In the genomic region with DNA sequence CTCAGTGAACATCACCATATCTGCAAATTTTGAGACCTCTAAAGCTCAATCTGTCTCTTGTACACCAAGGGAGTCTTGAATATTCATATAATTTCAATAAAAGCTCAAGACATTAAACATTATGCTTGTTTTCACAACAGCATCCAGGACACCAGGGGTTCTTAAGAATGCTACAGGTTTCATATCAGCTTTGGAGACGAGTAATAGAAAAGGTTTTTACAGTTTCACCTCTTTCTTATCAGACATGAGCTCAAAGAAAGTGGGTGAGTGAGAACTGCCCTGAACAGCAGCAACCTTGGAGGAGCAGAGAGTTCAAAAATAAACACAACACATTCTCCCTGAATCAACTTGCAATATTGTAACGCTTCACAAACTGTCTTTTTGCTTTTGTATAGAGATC, we compare ENCODE assay signal across 14 cellular contexts.
DNase-seq lines count a peak whose midpoint lies in the region; ATAC-seq and TF ChIP-seq lines count a peak whose summit lies in the region.
"Had no signal": no experiment of that assay in that cellular context is flagged by ENCODE, and none has a peak within 500 bp of the region (broad histone marks: within the 10 kb centered on the region; RNA-seq: fewer than 3 reads in every experiment).

No MANE protein-coding gene starts in this region.

- peak overlapping the region; percentile 60 to 90 for H3K27ac Mint-ChIP-seq in natural killer cell treated with Interleukin-12 subunit alpha and Interleukin-12 subunit beta and Interleukin-15 and Interleukin-18, amount 100 ng/mL, for 72 hours
- H3K27ac Mint-ChIP-seq: activated CD4-positive, alpha-beta T cell treated with anti-CD3 and anti-CD28 coated beads, Interleukin-2, amount 10 ng/mL, durations not matched to agents 24 days and 14 days; activated naive CD4-positive, alpha-beta T cell treated with anti-CD3 and anti-CD28 coated beads, Interleukin-2, amount 50 U/mL, for 24 hours had no signal

- H3K9me3 Mint-ChIP-seq in natural killer cell treated with Interleukin-12 subunit alpha and Interleukin-12 subunit beta and Interleukin-15 and Interleukin-18, amount 100 ng/mL, for 72 hours: no peaks in the 10 kb centered on the region
- H3K9me3 Mint-ChIP-seq: activated CD4-positive, alpha-beta T cell treated with anti-CD3 and anti-CD28 coated beads, Interleukin-2, amount 10 ng/mL, durations not matched to agents 24 days and 14 days; activated naive CD4-positive, alpha-beta T cell treated with anti-CD3 and anti-CD28 coated beads, Interleukin-2, amount 50 U/mL, for 24 hours; H9 had no signal

- peaks cover 0 to 20% of the 10 kb centered on the region in 2 donors for H3K27me3 Mint-ChIP-seq in natural killer cell treated with Interleukin-12 subunit alpha and Interleukin-12 subunit beta and Interleukin-15 and Interleukin-18, amount 100 ng/mL, for 72 hours

- no peak overlapping the region for H3K4me3 ChIP-seq in WERI-Rb-1 (ENCODE audit: low read depth, low read length)
- peak overlapping the region in 1 of 2 donors; percentile 4 for H3K4me3 ChIP-seq in gastroesophageal sphincter
- no peak overlapping the region for H3K4me3 ChIP-seq in transverse colon

- H3K4me1 Mint-ChIP-seq in natural killer cell treated with Interleukin-12 subunit alpha and Interleukin-12 subunit beta and Interleukin-15 and Interleukin-18, amount 100 ng/mL, for 72 hours (ENCODE audit: low read depth in 2 of 2): peaks cover 10 to 29% of the 10 kb centered on the region in 2 donors
- H3K4me1 Mint-ChIP-seq: activated CD4-positive, alpha-beta T cell treated with anti-CD3 and anti-CD28 coated beads, Interleukin-2, amount 10 ng/mL, durations not matched to agents 24 days and 14 days; activated naive CD4-positive, alpha-beta T cell treated with anti-CD3 and anti-CD28 coated beads, Interleukin-2, amount 50 U/mL, for 24 hours had no signal

- TF ChIP-seq EP300 in gastroesophageal sphincter (IDR thresholded peaks at IDR 0.05): no peak
- no peak for TF ChIP-seq EP300 in transverse colon (IDR thresholded peaks at IDR 0.05; ENCODE audit: low read depth)

- TF ChIP-seq POLR2A in gastroesophageal sphincter (IDR thresholded peaks at IDR 0.05) (no peak), transverse colon (IDR thresholded peaks at IDR 0.05) (no peak)

- intact Hi-C loops in transverse colon (cut with DNase I; ENCODE audit: low total_unique reads): no loop called here

- H3K36me3 Mint-ChIP-seq in natural killer cell treated with Interleukin-12 subunit alpha and Interleukin-12 subunit beta and Interleukin-15 and Interleukin-18, amount 100 ng/mL, for 72 hours: no peaks in the 10 kb centered on the region
- H3K36me3 Mint-ChIP-seq: activated naive CD4-positive, alpha-beta T cell treated with anti-CD3 and anti-CD28 coated beads, Interleukin-2, amount 50 U/mL, for 24 hours had no signal

- H3K9me3 ChIP-seq in WERI-Rb-1 (ENCODE audit: severe bottlenecking): no peaks in the 10 kb centered on the region
- no peaks in the 10 kb centered on the region for H3K9me3 ChIP-seq in gastroesophageal sphincter
- no peaks in the 10 kb centered on the region for H3K9me3 ChIP-seq in transverse colon

- H3K27me3 ChIP-seq in WERI-Rb-1 (ENCODE audit: insufficient read depth, low read depth, severe bottlenecking) (no peaks in the 10 kb centered on the region), gastroesophageal sphincter (no peaks in the 10 kb centered on the region), transverse colon (no peaks in the 10 kb centered on the region)

- H3K36me3 ChIP-seq in WERI-Rb-1 (no peaks in the 10 kb centered on the region), gastroesophageal sphincter (no peaks in the 10 kb centered on the region), transverse colon (no peaks in the 10 kb centered on the region)

- DNase-seq in WERI-Rb-1 (no peak), transverse colon (no peak), NCI-H2196 (lab: John Stamatoyannopoulos, UW; ENCODE audit: unreplicated experiment) (no peak)
- DNase-seq in natural killer cell treated with Interleukin-12 subunit alpha and Interleukin-12 subunit beta and Interleukin-15 and Interleukin-18, amount 100 ng/mL, for 72 hours (ENCODE audit: low spot score): no peak
- DNase-seq: activated CD4-positive, alpha-beta T cell treated with anti-CD3 and anti-CD28 coated beads, Interleukin-2, amount 10 ng/mL, durations not matched to agents 24 days and 14 days; activated T-cell treated with anti-CD3 and anti-CD28 coated beads, Interleukin-2, amount 50 U/mL, for 1 hour; effector CD4-positive, alpha-beta T cell; hippocampal formation; NCI-H187 treated with DMSO at 0.1 percent for 48 hours had no signal

- TF ChIP-seq CTCF in WERI-Rb-1 (IDR thresholded peaks at IDR 0.05; ENCODE audit: low read depth, low read length) (no peak), gastroesophageal sphincter (IDR thresholded peaks at IDR 0.05) (no peak), transverse colon (IDR thresholded peaks at IDR 0.05) (no peak)

- in situ Hi-C loops in transverse colon (cut with MboI; ENCODE audit: low pct_ligation_motif_present in 1 of 4, low pct_unique_long_range_greater_than_20kb in 1 of 4, low sequenced_read_pairs in 3 of 4): loop anchor here in 1 of 4 donors (25.0 kb wide), 1 partner anchor 446 kb away; no protein-coding TSS in a partner anchor

- H3K4me1 ChIP-seq in gastroesophageal sphincter: peaks cover 7 to 55% (median 8%) of the 10 kb centered on the region in 3 donors
- H3K4me1 ChIP-seq in transverse colon: peaks cover 0 to 40% (median 4%) of the 10 kb centered on the region in 4 donors

- peak overlapping the region; percentile 59 for H3K27ac ChIP-seq in WERI-Rb-1
- peak overlapping the region; percentile 68 to 78 (median 74) for H3K27ac ChIP-seq in gastroesophageal sphincter
- peak overlapping the region; percentile 57 to 73 (median 70) for H3K27ac ChIP-seq in transverse colon

- peak overlapping the region; percentile 18 for H3K4me3 Mint-ChIP-seq in natural killer cell treated with Interleukin-12 subunit alpha and Interleukin-12 subunit beta and Interleukin-15 and Interleukin-18, amount 100 ng/mL, for 72 hours
- H3K4me3 Mint-ChIP-seq: activated CD4-positive, alpha-beta T cell treated with anti-CD3 and anti-CD28 coated beads, Interleukin-2, amount 10 ng/mL, durations not matched to agents 24 days and 14 days; activated naive CD4-positive, alpha-beta T cell treated with anti-CD3 and anti-CD28 coated beads, Interleukin-2, amount 50 U/mL, for 24 hours had no signal

- 37 to 40% methylated on average over 1 to 2 of the region's 2 CpGs for WGBS in gastroesophageal sphincter (ENCODE audit: low coverage in 1 of 2), 2 donors
- 53 to 72% methylated on average over 2 of the region's 2 CpGs for WGBS in transverse colon (ENCODE audit: low coverage in 1 of 2), 2 donors

- ATAC-seq in gastroesophageal sphincter: no peak
- no peak for ATAC-seq in natural killer cell treated with Interleukin-12 subunit alpha and Interleukin-12 subunit beta and Interleukin-15 and Interleukin-18, amount 100 ng/mL, for 72 hours
- ATAC-seq in HG03280 (IDR thresholded peaks at IDR 0.05; ENCODE audit: unreplicated experiment): no peak
- ATAC-seq in HG02571 (IDR thresholded peaks at IDR 0.05; ENCODE audit: unreplicated experiment): no peak
